ENCODE assay signal across 8 cellular contexts in the genomic region with DNA sequence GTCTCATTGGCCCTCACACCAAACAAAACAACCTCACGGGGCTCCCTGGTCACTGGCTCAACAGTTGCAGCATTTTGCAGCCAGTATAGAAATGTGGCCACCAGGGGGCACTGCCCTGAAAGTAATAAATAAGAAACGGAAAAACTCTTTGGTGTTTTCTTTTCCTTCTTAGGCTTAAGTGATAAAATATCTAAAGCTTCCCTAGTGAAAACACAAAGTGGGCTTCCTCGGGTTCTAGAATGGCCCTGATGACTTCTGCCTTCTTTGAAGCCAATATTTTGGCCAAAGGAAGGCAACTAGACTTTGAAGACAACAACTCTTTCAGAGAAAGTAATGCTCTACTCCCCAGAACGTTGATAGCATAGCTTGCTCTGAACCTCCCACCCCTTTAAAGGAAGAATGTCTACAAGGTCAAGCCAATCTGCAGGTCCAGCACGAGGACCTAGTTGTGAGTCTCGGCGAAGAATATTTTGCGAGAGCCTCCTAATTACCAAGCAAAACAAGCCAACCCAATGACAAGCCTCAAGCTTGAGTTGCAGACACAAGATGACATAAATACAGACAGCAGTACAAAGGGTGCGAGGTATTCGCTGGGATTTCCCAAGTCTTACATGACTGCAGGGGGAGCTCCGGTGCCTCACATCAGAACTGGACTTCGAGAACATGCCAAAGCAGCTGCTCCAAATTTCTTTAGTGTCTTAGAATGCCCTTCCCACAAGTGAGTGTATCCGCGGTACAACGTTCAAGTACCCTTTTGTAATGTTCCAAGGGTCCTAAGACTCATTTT.
DNase-seq lines count a peak whose midpoint lies in the region; ATAC-seq, FAIRE-seq and TF ChIP-seq lines count a peak whose summit lies in the region.

No MANE protein-coding gene starts in this region.

- peak; percentile 52 for DNase-seq in AG04449 (ENCODE audit: low read depth, low spot score)
- peak; percentile 65 for DNase-seq in NCI-H2107 treated with DMSO at 0.1 percent for 48 hours (lab: John Stamatoyannopoulos, UW; ENCODE audit: unreplicated experiment)
- DNase-seq in WERI-Rb-1, result peak; percentile 81
- DNase-seq in cardiac fibroblast (ENCODE audit: low read depth in 2 of 2), result peak; percentile 89
- peak; percentile 73 for DNase-seq in stimulated activated CD4-positive, alpha-beta T cell treated with anti-CD3 and anti-CD28 coated beads, Interleukin-12 subunit alpha, Interleukin-12 subunit beta, amount 100 ng/mL, for 4 hours

- peaks cover 2% of the 10 kb centered on the region; the same call in 1 of the 2 replicates for H3K36me3 ChIP-seq in WERI-Rb-1

- CTCF ChIA-PET in AG04449 (lab: Yijun Ruan, JAX), result interaction anchor here (0.6 to 17.7 kb wide), 73 partner anchors 8 to 1006 kb away, joined by 3 to 326 read pairs (median 5); a partner anchor contains a TSS

- no peak overlapping the region for H3K27ac ChIP-seq in WERI-Rb-1

- peak; percentile 55 for FAIRE-seq in islet of Langerhans (lab: Jason Lieb, UNC)

- H3K4me3 ChIP-seq in AG04449 (ENCODE audit: low read depth, low read length), result peak overlapping the region; percentile 30
- H3K4me3 ChIP-seq in WERI-Rb-1 (ENCODE audit: low read depth, low read length), result no peak overlapping the region
- H3K4me3 ChIP-seq in cardiac fibroblast (replicated peaks in 1 of 2; ENCODE audit: low read depth in 2 of 2, low read length in 2 of 2), result peak overlapping the region; percentile 22 to 60

- POLR2A ChIA-PET in AG04449 (lab: Yijun Ruan, JAX), result no interaction called here

- ATAC-seq in GM18907 (IDR thresholded peaks at IDR 0.05; ENCODE audit: unreplicated experiment) (peak; percentile 27), GM19452 (IDR thresholded peaks at IDR 0.05; ENCODE audit: unreplicated experiment) (no peak)

- no peaks in the 10 kb centered on the region for H3K9me3 ChIP-seq in WERI-Rb-1 (ENCODE audit: severe bottlenecking)

- H3K27me3 ChIP-seq in WERI-Rb-1 (ENCODE audit: insufficient read depth, low read depth, severe bottlenecking), result no peaks in the 10 kb centered on the region

- TF ChIP-seq CTCF in AG04449 (IDR thresholded peaks at IDR 0.05; ENCODE audit: insufficient read depth, low read length, missing control alignments), result peak; percentile 58
- peak; percentile 64 for TF ChIP-seq CTCF in WERI-Rb-1 (IDR thresholded peaks at IDR 0.05; ENCODE audit: low read depth, low read length)
- TF ChIP-seq CTCF in cardiac fibroblast (IDR thresholded peaks at IDR 0.05; ENCODE audit: low read depth, low read length), result peak; percentile 71
